ENCODE assay signal across 11 cellular contexts in the genomic region with DNA sequence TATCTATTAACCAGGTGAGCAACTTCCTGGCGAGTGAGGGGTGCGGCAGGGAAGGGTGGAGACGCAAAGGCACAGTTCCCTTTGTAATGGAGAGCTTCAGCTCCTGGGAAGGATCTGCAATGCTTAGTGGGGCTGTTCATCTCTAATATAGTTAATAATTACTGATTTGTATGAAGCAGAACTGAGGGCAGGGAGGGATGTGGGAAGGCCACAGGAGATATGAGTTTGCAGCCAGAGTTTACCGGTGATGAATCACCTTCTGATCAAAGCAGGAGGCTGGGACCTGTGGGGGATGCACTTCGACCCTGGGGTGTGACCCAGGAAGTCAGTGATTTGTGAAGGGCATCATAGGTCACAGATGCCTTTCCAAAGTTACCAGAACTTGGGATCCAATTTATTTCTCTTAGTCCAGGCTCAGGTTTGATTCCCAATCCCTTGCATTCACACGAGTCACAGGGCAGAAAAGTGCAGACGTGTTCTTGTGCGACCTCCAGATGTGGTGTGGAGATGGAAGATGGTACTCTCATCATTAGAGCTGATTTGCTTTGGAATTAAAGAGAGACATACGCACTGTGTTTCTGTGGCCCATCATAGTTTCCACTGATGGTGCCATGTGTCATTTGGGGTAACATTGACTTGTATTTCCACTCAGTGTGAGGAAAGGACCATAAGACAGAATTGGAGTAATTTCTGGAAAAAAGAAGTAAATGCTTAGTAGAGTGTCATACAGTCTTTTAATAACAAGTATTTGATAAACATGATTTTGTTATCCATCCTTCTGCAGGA. TPM values are rescaled to one million over a fixed set of nuclear protein-coding genes. Genes with fewer than 3 reads are reported as not detected.
DNase-seq lines count a peak whose midpoint lies in the region; ATAC-seq and TF ChIP-seq lines count a peak whose summit lies in the region.
"Had no signal": no experiment of that assay in that cellular context is flagged by ENCODE, and none has a peak within 500 bp of the region (broad histone marks: within the 10 kb centered on the region; RNA-seq: fewer than 3 reads in every experiment).

No MANE protein-coding gene starts in this region.

- H3K36me3 Mint-ChIP-seq in Calu3 (ENCODE audit: insufficient read depth, unreplicated experiment) (no peaks in the 10 kb centered on the region), naive B cell (no peaks in the 10 kb centered on the region)

- H3K27me3 Mint-ChIP-seq in Calu3 (ENCODE audit: unreplicated experiment): no peaks in the 10 kb centered on the region
- no peaks in the 10 kb centered on the region for H3K27me3 Mint-ChIP-seq in naive B cell

- H3K27ac Mint-ChIP-seq in Calu3 (ENCODE audit: unreplicated experiment): peak overlapping the region; percentile 22
- peak overlapping the region in 5 of 6 donors; percentile 58 to 97 (median 89) for H3K27ac Mint-ChIP-seq in naive B cell

- no peak for TF ChIP-seq CTCF in Calu3 (IDR thresholded peaks at IDR 0.05; ENCODE audit: unreplicated experiment)
- no peak for TF ChIP-seq CTCF in VCaP (conservative IDR thresholded peaks at IDR 0.05)

- H3K4me3 Mint-ChIP-seq in Calu3 (ENCODE audit: low read depth, unreplicated experiment): no peak overlapping the region
- peak overlapping the region in 7 of 8 donors; percentile 27 to 74 (median 70) for H3K4me3 Mint-ChIP-seq in naive B cell

- peak; percentile 56 for ATAC-seq in GM21619 (IDR thresholded peaks at IDR 0.05; ENCODE audit: unreplicated experiment)
- ATAC-seq in naive B cell (ENCODE audit: low read depth in 2 of 2): no peak

- H3K4me1 Mint-ChIP-seq in Calu3 (ENCODE audit: low read depth, unreplicated experiment): peaks cover 59% of the 10 kb centered on the region
- H3K4me1 Mint-ChIP-seq in naive B cell: peaks cover 64 to 82% (median 82%) of the 10 kb centered on the region in 3 donors

- no TSS peak for BruUV-seq in Calu3 (replicated peaks; lab: Mats Ljungman, UMichigan)

- H3K9me3 Mint-ChIP-seq in Calu3 (ENCODE audit: low read depth, unreplicated experiment): no peaks in the 10 kb centered on the region
- H3K9me3 Mint-ChIP-seq in naive B cell: no peaks in the 10 kb centered on the region

- peak overlapping the region; percentile 88 for H3K27ac ChIP-seq in VCaP
- H3K27ac ChIP-seq: cardiac muscle cell had no signal

- peak; percentile 46 for DNase-seq in Calu3
- DNase-seq in naive B cell: no peak
- no peak for DNase-seq in NCI-H2107 (lab: John Stamatoyannopoulos, UW)
- no peak for DNase-seq in SKM-1 treated with dmso at 0.1 percent for 144 hours (lab: John Stamatoyannopoulos, UW; ENCODE audit: unreplicated experiment)
- no peak for DNase-seq in GF-D8 (lab: John Stamatoyannopoulos, UW)
- DNase-seq in iPS-NIHi11 (ENCODE audit: low spot score): no peak
- DNase-seq: hippocampal formation, sigmoid colon had no signal

- CTCF ChIA-PET in Calu3 (lab: Charles Lee): interaction anchor here (0.6 kb wide), 1 partner anchor 77 kb away, joined by 3 read pairs; no protein-coding TSS in a partner anchor

- intact Hi-C loops in Calu3 (cut with micrococcal nuclease; ENCODE audit: unreplicated experiment): loop anchor here (5.0 kb wide), 2 partner anchors 54 to 69 kb away; no protein-coding TSS in a partner anchor

RNA-seq across cellular contexts. Expression of a gene that starts 55.0 kb away (rescaled TPM):
- total RNA-seq in Calu3 (2022): 11.4 and 11.7 TPM in 2 replicates
- 10 to 100 TPM in 3 of 6 donors, 1 to 10 TPM in 3; 6.9 to 14.0 (median 9.8) TPM for polyA plus RNA-seq in naive B cell (ENCODE audit: low read depth in 6 of 6)
